21 cellular contexts compared by ENCODE assay signal in genomic region chr3:149965278-149965677, GRCh38. TPM values are rescaled to one million over a fixed set of nuclear protein-coding genes. Genes with fewer than 3 reads are reported as not detected.
A peak's percentile ranks its signal among the peaks of the same experiment; 100 is the strongest.
DNase-seq lines count a peak whose midpoint lies in the region; ATAC-seq and TF ChIP-seq lines count a peak whose summit lies in the region.
"Had no signal": no experiment of that assay in that cellular context is flagged by ENCODE, and none has a peak within 500 bp of the region (broad histone marks: within the 10 kb centered on the region; RNA-seq: fewer than 3 reads in every experiment).

No MANE protein-coding gene starts in this region.

- H3K4me1 Mint-ChIP-seq in progenitor cell of endocrine pancreas (ENCODE audit: low read depth): peaks cover 22% of the 10 kb centered on the region
- peaks cover 10% of the 10 kb centered on the region for H3K4me1 Mint-ChIP-seq in activated T-cell treated with anti-CD3 and anti-CD28 coated beads, Interleukin-2, amount 50 U/mL, for 24 hours (ENCODE audit: low read depth)

- H3K9me2 ChIP-seq in OCI-LY7 (ENCODE audit: insufficient read depth, low read length): no peaks in the 10 kb centered on the region

- CTCF ChIA-PET in OCI-LY7 (lab: Charles Lee; ENCODE audit: unreplicated experiment): no interaction called here

- ATAC-seq in HG03354 (IDR thresholded peaks at IDR 0.05; ENCODE audit: poor library complexity, severe bottlenecking, unreplicated experiment): no peak
- ATAC-seq: T-cell had no signal

- H3K27me3 Mint-ChIP-seq in progenitor cell of endocrine pancreas: no peaks in the 10 kb centered on the region
- H3K27me3 Mint-ChIP-seq in activated T-cell treated with anti-CD3 and anti-CD28 coated beads, Interleukin-2, amount 50 U/mL, for 24 hours: peaks cover 9% of the 10 kb centered on the region
- H3K27me3 Mint-ChIP-seq: T-cell had no signal

- H3K4me1 ChIP-seq in OCI-LY7 (ENCODE audit: insufficient read depth, low read length, poor library complexity, severe bottlenecking): peaks cover 6% of the 10 kb centered on the region
- H3K4me1 ChIP-seq: parathyroid adenoma had no signal

- H3K27ac Mint-ChIP-seq in progenitor cell of endocrine pancreas: peak overlapping the region; percentile 45
- no peak overlapping the region for H3K27ac Mint-ChIP-seq in activated T-cell treated with anti-CD3 and anti-CD28 coated beads, Interleukin-2, amount 50 U/mL, for 24 hours
- H3K27ac Mint-ChIP-seq: activated naive CD8-positive, alpha-beta T cell; T-cell had no signal

- H4K20me1 ChIP-seq in OCI-LY7 (ENCODE audit: insufficient read depth, low read length): no peaks in the 10 kb centered on the region; the same call in 1 of the 2 replicates

- H3K27ac ChIP-seq in OCI-LY7 (ENCODE audit: low read depth, low read length, poor library complexity, severe bottlenecking): no peak overlapping the region
- H3K27ac ChIP-seq: parathyroid adenoma, suprapubic skin, uterus had no signal

- intact Hi-C loops in OCI-LY7 (cut with micrococcal nuclease; ENCODE audit: unreplicated experiment): loop anchor here (5.0 kb wide), 1 partner anchor 257 kb away; no protein-coding TSS in a partner anchor

- POLR2A ChIA-PET in OCI-LY7 (lab: Charles Lee): no interaction called here

- no peak overlapping the region for H3K4me3 ChIP-seq in OCI-LY7 (ENCODE audit: low read depth, low read length, poor library complexity, severe bottlenecking)
- no peak overlapping the region for H3K4me3 ChIP-seq in fibroblast of the aortic adventitia (ENCODE audit: low read depth, low read length)
- H3K4me3 ChIP-seq: suprapubic skin, uterus had no signal

- no peak overlapping the region for H2AFZ ChIP-seq in OCI-LY7 (ENCODE audit: low read length)
- H2AFZ ChIP-seq: parathyroid adenoma had no signal

- no peak overlapping the region for H3K4me2 ChIP-seq in OCI-LY7 (ENCODE audit: low read length)

- H3K36me3 ChIP-seq in OCI-LY7 (ENCODE audit: insufficient read depth, low read length): no peaks in the 10 kb centered on the region
- H3K36me3 ChIP-seq: suprapubic skin, uterus had no signal

- DNase-seq in EH (ENCODE audit: low read depth) (peak; percentile 29), OCI-LY7 (ENCODE audit: low spot score) (peak; percentile 30), fibroblast of the aortic adventitia (ENCODE audit: low read depth) (peak; percentile 53), progenitor cell of endocrine pancreas (ENCODE audit: low spot score, unreplicated experiment) (no peak), epidermal melanocyte (ENCODE audit: insufficient read length, low spot score) (no peak), activated gamma-delta T cell (lab: John Stamatoyannopoulos, UW) (no peak)
- no peak for DNase-seq in activated T-cell treated with anti-CD3 and anti-CD28 coated beads, Interleukin-2, amount 50 U/mL, for 24 hours
- DNase-seq: activated CD4-positive, alpha-beta T cell treated with anti-CD3 and anti-CD28 coated beads for 4 hours; DMS 273 treated with DMSO at 0.1 percent for 48 hours; effector CD8-positive, alpha-beta T cell; HCEC 1CT; MM.1S; NCI-H1436 treated with DMSO at 0.1 percent for 48 hours; OCI-M1; SHP77 treated with DMSO at 0.1 percent for 48 hours; T-cell; uterus had no signal

- no peaks in the 10 kb centered on the region for H3K9me3 Mint-ChIP-seq in progenitor cell of endocrine pancreas (ENCODE audit: low read depth)
- no peaks in the 10 kb centered on the region for H3K9me3 Mint-ChIP-seq in activated T-cell treated with anti-CD3 and anti-CD28 coated beads, Interleukin-2, amount 50 U/mL, for 24 hours
- H3K9me3 Mint-ChIP-seq: T-cell had no signal

- H3K4me3 Mint-ChIP-seq in progenitor cell of endocrine pancreas (ENCODE audit: low read depth): no peak overlapping the region
- H3K4me3 Mint-ChIP-seq in activated T-cell treated with anti-CD3 and anti-CD28 coated beads, Interleukin-2, amount 50 U/mL, for 24 hours: no peak overlapping the region
- H3K4me3 Mint-ChIP-seq: activated naive CD8-positive, alpha-beta T cell; T-cell had no signal

- peaks cover 13% of the 10 kb centered on the region for H3K36me3 Mint-ChIP-seq in progenitor cell of endocrine pancreas (ENCODE audit: insufficient read depth)
- H3K36me3 Mint-ChIP-seq in activated T-cell treated with anti-CD3 and anti-CD28 coated beads, Interleukin-2, amount 50 U/mL, for 24 hours (ENCODE audit: low read depth): peaks cover 12% of the 10 kb centered on the region
- H3K36me3 Mint-ChIP-seq: activated naive CD8-positive, alpha-beta T cell had no signal

- TF ChIP-seq CTCF in OCI-LY7 (conservative IDR thresholded peaks at IDR 0.05; ENCODE audit: low read length): no peak
- no peak for TF ChIP-seq CTCF in fibroblast of the aortic adventitia (IDR thresholded peaks at IDR 0.05; ENCODE audit: insufficient read depth, low read length)
- TF ChIP-seq CTCF in progenitor cell of endocrine pancreas (IDR thresholded peaks at IDR 0.05; ENCODE audit: unreplicated experiment): no peak

- H3K79me2 ChIP-seq in OCI-LY7 (ENCODE audit: insufficient read depth, low read depth, low read length): no peaks in the 10 kb centered on the region

- no TSS peak for BruUV-seq in OCI-LY7 (replicated peaks; lab: Mats Ljungman, UMichigan)

- H3K9me3 ChIP-seq in OCI-LY7 (ENCODE audit: low read length): no peaks in the 10 kb centered on the region
- H3K9me3 ChIP-seq: suprapubic skin, uterus had no signal

RNA-seq across cellular contexts. Expression of gene PFN2, which starts 5.4 kb away (rescaled TPM):
- 2.6 TPM in 2 replicates for total RNA-seq in OCI-LY7 (2014; rRNA removed; shearing (Covaris generic))
- total RNA-seq in OCI-LY7 (2022): 24.7 and 32.3 TPM in 2 replicates
- total RNA-seq in fibroblast of the aortic adventitia (ENCODE audit: low replicate concordance): 161 and 198 TPM in 2 replicates
- 233 and 246 TPM in 2 replicates for total RNA-seq in progenitor cell of endocrine pancreas

Comparison
In these comparisons a context has a peak if more than half of its experiments do, and no peak if none do; other contexts are left out.
1. DNase-seq: peak in EH (single experiment), OCI-LY7 (single experiment) and fibroblast of the aortic adventitia (single experiment); none in progenitor cell of endocrine pancreas (single experiment), activated T-cell treated with anti-CD3 and anti-CD28 coated beads, Interleukin-2, amount 50 U/mL, for 24 hours (single experiment), epidermal melanocyte (single experiment) and activated gamma-delta T cell (single experiment).